In genomic region chr17:77649717-77650211, GRCh38 we compare ENCODE assay signal across 12 cellular contexts.
DNase-seq lines count a peak whose midpoint lies in the region; ATAC-seq, FAIRE-seq and TF ChIP-seq lines count a peak whose summit lies in the region.
"Had no signal": no experiment of that assay in that cellular context is flagged by ENCODE, and none has a peak within 500 bp of the region (broad histone marks: within the 10 kb centered on the region; RNA-seq: fewer than 3 reads in every experiment).

No MANE protein-coding gene starts in this region.

- in situ Hi-C loops in HepG2 (cut with HindIII; ENCODE audit: extremely low pct_ligation_motif_present, low pct_unique_long_range_greater_than_20kb), result no loop called here

- POLR2A ChIA-PET in HepG2 (lab: Yijun Ruan, JAX), result no interaction called here

- TF ChIP-seq CTCF in HepG2 (CRISPR knock-in tag; IDR thresholded peaks at IDR 0.05) (peak; percentile 17; the same call in 1 of the 2 replicates), dorsolateral prefrontal cortex (IDR thresholded peaks at IDR 0.05 in 54 of 56, conservative IDR thresholded peaks at IDR 0.05 in 2 of 56; ENCODE audit: low read depth in 1 of 56, partially characterized antibody in 56 of 56) (no peak)

- no TSS peak for BruUV-seq in HepG2 (replicated peaks; lab: Mats Ljungman, UMichigan)

- H3K36me3 ChIP-seq in HepG2 (replicated peaks in 1 of 2; ENCODE audit: control insufficient read depth in 1 of 2, insufficient read depth in 2 of 2, low read length in 2 of 2), result no peaks in the 10 kb centered on the region
- H3K36me3 ChIP-seq: transverse colon had no signal

- no peak overlapping the region for H3K9ac ChIP-seq in HepG2 (ENCODE audit: insufficient read depth, low read depth, low read length)

- CTCF ChIA-PET in HepG2 (lab: Yijun Ruan, JAX; ENCODE audit: low intra/inter-chr PET ratio, low total read pairs), result no interaction called here

- 1% methylated on average over 8 of the region's 8 CpGs for WGBS in HepG2 (ENCODE audit: low lambda C conversion rate)

- H3K4me2 ChIP-seq in HepG2 (ENCODE audit: low read depth, low read length), result no peak overlapping the region

- H3K36me3 Mint-ChIP-seq in activated T-helper 2 cell treated with anti-CD3 and anti-CD28 coated beads, Interferon-gamma antibody, Interleukin-2, Interleukin-4, amounts not matched to agents 10 μg/mL and 5 μg/mL and 100 μg/mL, durations not matched to agents 14 hours and 24 hours and 36 hours (ENCODE audit: low read depth), result peaks cover 16% of the 10 kb centered on the region

- peaks cover 6 to 72% of the 10 kb centered on the region in 2 experiments for H3K27me3 ChIP-seq in HepG2 (ENCODE audit: control insufficient read depth in 1 of 2, insufficient read depth in 2 of 2, low read length in 2 of 2)
- H3K27me3 ChIP-seq in dorsolateral prefrontal cortex, result peaks cover 0 to 3% (median 0%) of the 10 kb centered on the region in 45 donors

- H3K27ac ChIP-seq in HepG2 (ENCODE audit: extremely low read length, insufficient read depth, low read length) (no peak overlapping the region), dorsolateral prefrontal cortex (no peak overlapping the region)
- H3K27ac ChIP-seq: transverse colon had no signal

- H2AFZ ChIP-seq in HepG2 (ENCODE audit: low read length), result no peak overlapping the region

- no peak overlapping the region for H3K4me3 ChIP-seq in HepG2 (replicated peaks in 1 of 3; ENCODE audit: insufficient read depth in 1 of 3, low read depth in 2 of 3, low read length in 3 of 3)
- H3K4me3 ChIP-seq in dorsolateral prefrontal cortex, result no peak overlapping the region
- H3K4me3 ChIP-seq: transverse colon had no signal

- TF ChIP-seq RAD21 in HepG2 (CRISPR knock-in tag; IDR thresholded peaks at IDR 0.05), result no peak

- DNase-seq in Daoy (ENCODE audit: low read depth) (peak; percentile 67), HTR-8/SVneo (ENCODE audit: insufficient read length, low spot score) (no peak), HepG2 (ENCODE audit: low spot score) (no peak), Right ventricle myocardium inferior (ENCODE audit: missing footprints) (no peak), dorsolateral prefrontal cortex (no peak), AML-193 (lab: John Stamatoyannopoulos, UW) (no peak)
- DNase-seq in activated T-helper 2 cell treated with anti-CD3 and anti-CD28 coated beads, Interferon-gamma antibody, Interleukin-2, Interleukin-4, amounts not matched to agents 10 μg/mL and 5 μg/mL and 100 μg/mL, durations not matched to agents 14 hours and 24 hours and 36 hours (ENCODE audit: low spot score), result no peak
- DNase-seq: activated T-cell treated with anti-CD3 and anti-CD28 coated beads, Interleukin-2, amount 50 U/mL, for 48 hours; DMS 273 treated with DMSO at 0.1 percent for 48 hours; transverse colon had no signal

- peak; percentile 31 for FAIRE-seq in HTR-8/SVneo (lab: Jason Lieb, UNC)
- no peak for FAIRE-seq in HepG2 (lab: Jason Lieb, UNC)

- H3K4me1 ChIP-seq in HepG2 (ENCODE audit: insufficient read depth, low read length), result no peaks in the 10 kb centered on the region
- H3K4me1 ChIP-seq: transverse colon had no signal

- H3K4me1 Mint-ChIP-seq in activated T-helper 2 cell treated with anti-CD3 and anti-CD28 coated beads, Interferon-gamma antibody, Interleukin-2, Interleukin-4, amounts not matched to agents 10 μg/mL and 5 μg/mL and 100 μg/mL, durations not matched to agents 14 hours and 24 hours and 36 hours (ENCODE audit: low read depth), result peaks cover 45% of the 10 kb centered on the region

- peaks cover 7% of the 10 kb centered on the region; the same call in 1 of the 2 replicates for H3K9me3 ChIP-seq in HepG2 (ENCODE audit: low read length)
- H3K9me3 ChIP-seq: transverse colon had no signal

- no peaks in the 10 kb centered on the region for H3K79me2 ChIP-seq in HepG2 (ENCODE audit: insufficient read depth, low read length)

- no peak for TF ChIP-seq POLR2A in HepG2 (IDR thresholded peaks at IDR 0.05; ENCODE audit: insufficient read depth in 1 of 2, low read depth in 2 of 2, low read length in 2 of 2)

- no peaks in the 10 kb centered on the region for H3K27me3 Mint-ChIP-seq in activated T-helper 2 cell treated with anti-CD3 and anti-CD28 coated beads, Interferon-gamma antibody, Interleukin-2, Interleukin-4, amounts not matched to agents 10 μg/mL and 5 μg/mL and 100 μg/mL, durations not matched to agents 14 hours and 24 hours and 36 hours (ENCODE audit: low read depth)

- intact Hi-C loops in activated T-helper 2 cell treated with anti-CD3 and anti-CD28 coated beads, Interferon-gamma antibody, Interleukin-2, Interleukin-4, amounts not matched to agents 10 μg/mL and 5 μg/mL and 100 μg/mL, durations not matched to agents 14 hours and 24 hours and 36 hours (cut with micrococcal nuclease), result loop anchor here (1.0 to 5.0 kb wide), 4 partner anchors 18 to 202 kb away; no protein-coding TSS in a partner anchor
- intact Hi-C loops in HepG2 (cut with micrococcal nuclease; ENCODE audit: unreplicated experiment) (no loop called here), Right ventricle myocardium inferior (cut with DNase I) (no loop called here), dorsolateral prefrontal cortex (cut with DNase I) (loop anchor here in 1 of 2 donors (10.0 kb wide), 1 partner anchor 55 kb away; no protein-coding TSS in a partner anchor)

- peaks cover 12% of the 10 kb centered on the region for H3K9me3 Mint-ChIP-seq in activated T-helper 2 cell treated with anti-CD3 and anti-CD28 coated beads, Interferon-gamma antibody, Interleukin-2, Interleukin-4, amounts not matched to agents 10 μg/mL and 5 μg/mL and 100 μg/mL, durations not matched to agents 14 hours and 24 hours and 36 hours
- H3K9me3 Mint-ChIP-seq: T-helper 1 cell treated with Interleukin-12 subunit alpha and Interleukin-12 subunit beta and Interleukin-4 antibody, amounts not matched to agents 30 μg/mL and 1 μg/mL, for 36 hours had no signal

- H4K20me1 ChIP-seq in HepG2 (ENCODE audit: insufficient read depth, low read length), result no peaks in the 10 kb centered on the region

- H3K4me3 Mint-ChIP-seq in activated T-helper 2 cell treated with anti-CD3 and anti-CD28 coated beads, Interferon-gamma antibody, Interleukin-2, Interleukin-4, amounts not matched to agents 10 μg/mL and 5 μg/mL and 100 μg/mL, durations not matched to agents 14 hours and 24 hours and 36 hours (ENCODE audit: low read depth), result no peak overlapping the region
- H3K4me3 Mint-ChIP-seq: T-helper 1 cell treated with Interleukin-12 subunit alpha and Interleukin-12 subunit beta and Interleukin-4 antibody, amounts not matched to agents 30 μg/mL and 1 μg/mL, for 36 hours had no signal

- TF ChIP-seq EP300 in HepG2 (IDR thresholded peaks at IDR 0.05; ENCODE audit: low read depth in 2 of 2, low read length in 2 of 2) (no peak), HepG2 (CRISPR knock-in tag; IDR thresholded peaks at IDR 0.05; ENCODE audit: borderline replicate concordance) (no peak)

- no peak for ATAC-seq in HepG2
- no peak for ATAC-seq in Right ventricle myocardium inferior
- ATAC-seq in HG03025 (IDR thresholded peaks at IDR 0.05; ENCODE audit: low FRiP score, unreplicated experiment), result no peak

- peak overlapping the region; percentile 34 for H3K27ac Mint-ChIP-seq in activated T-helper 2 cell treated with anti-CD3 and anti-CD28 coated beads, Interferon-gamma antibody, Interleukin-2, Interleukin-4, amounts not matched to agents 10 μg/mL and 5 μg/mL and 100 μg/mL, durations not matched to agents 14 hours and 24 hours and 36 hours
- H3K27ac Mint-ChIP-seq: T-helper 1 cell treated with Interleukin-12 subunit alpha and Interleukin-12 subunit beta and Interleukin-4 antibody, amounts not matched to agents 30 μg/mL and 1 μg/mL, for 36 hours had no signal

TF ChIP-seq in HepG2, 621 proteins besides CTCF, POLR2A, EP300 and RAD21:
- TF ChIP-seq MNT (IDR thresholded peaks at IDR 0.05), result peak; percentile 20; the same call in 1 of the 2 replicates
- TF ChIP-seq GFI1 (CRISPR knock-in tag; IDR thresholded peaks at IDR 0.05; ENCODE audit: borderline replicate concordance), result peak; percentile 62
- no peak for TF ChIP-seq ZBED4 (CRISPR knock-in tag; IDR thresholded peaks at IDR 0.05; ENCODE audit: borderline replicate concordance)
